ENCODE assay signal across 13 cellular contexts in genomic region chr6:167858086-167858591, GRCh38. TPM values are rescaled to one million over a fixed set of nuclear protein-coding genes. Genes with fewer than 3 reads are reported as not detected.
DNase-seq lines count a peak whose midpoint lies in the region; ATAC-seq, FAIRE-seq and TF ChIP-seq lines count a peak whose summit lies in the region.
"Had no signal": no experiment of that assay in that cellular context is flagged by ENCODE, and none has a peak within 500 bp of the region (broad histone marks: within the 10 kb centered on the region; RNA-seq: fewer than 3 reads in every experiment).

No MANE protein-coding gene starts in this region.

- TF ChIP-seq POLR2A in HepG2 (IDR thresholded peaks at IDR 0.05; ENCODE audit: insufficient read depth in 1 of 2, low read depth in 2 of 2, low read length in 2 of 2): no peak
- TF ChIP-seq POLR2A in thyroid gland (IDR thresholded peaks at IDR 0.05): peak in 1 of 2 donors; percentile 35

- TF ChIP-seq RAD21 in HepG2 (CRISPR knock-in tag; IDR thresholded peaks at IDR 0.05): no peak

- BruUV-seq in mammary epithelial cell (replicated peaks; lab: Mats Ljungman, UMichigan) (no TSS peak), HepG2 (replicated peaks; lab: Mats Ljungman, UMichigan) (no TSS peak)

- CTCF ChIA-PET in mammary epithelial cell (lab: Charles Lee; ENCODE audit: low non-redundant PET): no interaction called here
- CTCF ChIA-PET in HepG2 (lab: Yijun Ruan, JAX; ENCODE audit: low intra/inter-chr PET ratio, low total read pairs): no interaction called here

- no peaks in the 10 kb centered on the region for H3K36me3 ChIP-seq in mammary epithelial cell (ENCODE audit: insufficient read depth, low read length)
- no peaks in the 10 kb centered on the region; a peak in 1 of 5 replicates for H3K36me3 ChIP-seq in HepG2 (replicated peaks in 1 of 2; ENCODE audit: control insufficient read depth in 1 of 2, insufficient read depth in 2 of 2, low read length in 2 of 2)
- H3K36me3 ChIP-seq in thyroid gland: no peaks in the 10 kb centered on the region

- no peak overlapping the region for H2AFZ ChIP-seq in mammary epithelial cell (ENCODE audit: low read depth, low read length)
- no peak overlapping the region for H2AFZ ChIP-seq in HepG2 (ENCODE audit: low read length)

- dilution Hi-C loops in mammary epithelial cell (cut with HindIII; ENCODE audit: low sequenced_read_pairs): no loop called here

- intact Hi-C loops in mammary epithelial cell (cut with micrococcal nuclease) (no loop called here), HepG2 (cut with micrococcal nuclease; ENCODE audit: unreplicated experiment) (no loop called here), thyroid gland (cut with DNase I) (no loop called here)

- TF ChIP-seq EP300 in HepG2 (IDR thresholded peaks at IDR 0.05; ENCODE audit: low read depth in 2 of 2, low read length in 2 of 2) (no peak), HepG2 (CRISPR knock-in tag; IDR thresholded peaks at IDR 0.05; ENCODE audit: borderline replicate concordance) (no peak)

- POLR2A ChIA-PET in HepG2 (lab: Yijun Ruan, JAX): no interaction called here

- in situ Hi-C loops in mammary epithelial cell (cut with MboI; ENCODE audit: low sequenced_read_pairs in 2 of 2) (no loop called here), HepG2 (cut with HindIII; ENCODE audit: extremely low pct_ligation_motif_present, low pct_unique_long_range_greater_than_20kb) (no loop called here)

- DNase-seq in NCI-H2227 treated with DMSO at 0.1 percent for 48 hours (lab: John Stamatoyannopoulos, UW) (peak; percentile 7), NCI-H2227 (lab: John Stamatoyannopoulos, UW; ENCODE audit: unreplicated experiment) (no peak), mammary epithelial cell (no peak), HepG2 (ENCODE audit: low spot score) (no peak), thyroid gland (no peak)
- no peak for DNase-seq in activated effector memory CD4-positive, alpha-beta T cell treated with Interleukin-2 at 50 U/mL for 16 hours
- DNase-seq in stimulated activated naive CD8-positive, alpha-beta T cell treated with anti-CD3 and anti-CD28 coated beads, Interleukin-15, Interleukin-2, amounts not matched to agents 100 U/mL and 50 U/mL, for 24 hours: no peak
- DNase-seq: ACHN; activated effector memory CD4-positive, alpha-beta T cell treated with anti-CD3 and anti-CD28 coated beads, Interleukin-2, amount 50 U/mL, for 16 hours; foreskin melanocyte; T-helper 1 cell had no signal

- H3K4me1 ChIP-seq in mammary epithelial cell (ENCODE audit: insufficient read depth, low read length): peaks cover 32% of the 10 kb centered on the region
- peaks cover 88% of the 10 kb centered on the region for H3K4me1 ChIP-seq in HepG2 (ENCODE audit: insufficient read depth, low read length)
- H3K4me1 ChIP-seq in thyroid gland: peaks cover 85 to 88% of the 10 kb centered on the region in 2 donors

- H4K20me1 ChIP-seq in mammary epithelial cell (ENCODE audit: insufficient read depth, low read length) (no peaks in the 10 kb centered on the region), HepG2 (ENCODE audit: insufficient read depth, low read length) (peaks cover 65% of the 10 kb centered on the region)

- H3K9ac ChIP-seq in mammary epithelial cell (ENCODE audit: insufficient read depth, low read length) (no peak overlapping the region), HepG2 (ENCODE audit: insufficient read depth, low read depth, low read length) (no peak overlapping the region)

- no peak overlapping the region for H3K4me3 ChIP-seq in mammary epithelial cell (replicated peaks in 1 of 3; ENCODE audit: insufficient read depth in 1 of 3, low read depth in 2 of 3, low read length in 3 of 3)
- no peak overlapping the region for H3K4me3 ChIP-seq in HepG2 (replicated peaks in 1 of 3; ENCODE audit: insufficient read depth in 1 of 3, low read depth in 2 of 3, low read length in 3 of 3)
- no peak overlapping the region for H3K4me3 ChIP-seq in thyroid gland (replicated peaks in 1 of 3)

- no peak for ATAC-seq in HepG2
- no peak for ATAC-seq in GM19455 (IDR thresholded peaks at IDR 0.05; ENCODE audit: unreplicated experiment)
- no peak for ATAC-seq in stimulated activated naive CD8-positive, alpha-beta T cell treated with anti-CD3 and anti-CD28 coated beads, Interleukin-15, Interleukin-2, amounts not matched to agents 100 U/mL and 50 U/mL, for 24 hours
- ATAC-seq: stimulated activated memory B cell treated with anti-CD40 and anti-IgM and Interleukin-4, amounts not matched to agents 10 μg/mL and 1 μg/mL and 100 μg/mL, for 72 hours had no signal

- FAIRE-seq in HepG2 (lab: Jason Lieb, UNC): no peak

- H3K27ac ChIP-seq in mammary epithelial cell (ENCODE audit: insufficient read depth, low read depth, low read length) (peak overlapping the region; percentile 98), HepG2 (ENCODE audit: extremely low read length, insufficient read depth, low read length) (peak overlapping the region; percentile 14), thyroid gland (peak overlapping the region; percentile 60 to 74 (median 70))

- H3K79me2 ChIP-seq in mammary epithelial cell (ENCODE audit: insufficient read depth, low read length): peaks cover 94% of the 10 kb centered on the region
- peaks cover 99% of the 10 kb centered on the region for H3K79me2 ChIP-seq in HepG2 (ENCODE audit: insufficient read depth, low read length)

- WGBS in mammary epithelial cell (ENCODE audit: low coverage, missing lambda C conversion rate): 100% methylated on average over 1 of the region's 1 CpG
- WGBS in HepG2 (ENCODE audit: low lambda C conversion rate): 44% methylated on average over 1 of the region's 1 CpG
- WGBS in thyroid gland, 2 donors: 12 to 24% methylated on average over 1 of the region's 1 CpG

- TF ChIP-seq CTCF in mammary epithelial cell (conservative IDR thresholded peaks at IDR 0.05 in 1 of 2, IDR thresholded peaks at IDR 0.05 in 1 of 2; ENCODE audit: extremely low read depth in 1 of 2, insufficient read depth in 1 of 2, low read depth in 1 of 2, low read length in 2 of 2): no peak
- TF ChIP-seq CTCF in HepG2 (CRISPR knock-in tag; IDR thresholded peaks at IDR 0.05): no peak
- no peak for TF ChIP-seq CTCF in thyroid gland (IDR thresholded peaks at IDR 0.05)

- H3K9me3 ChIP-seq in mammary epithelial cell (replicated peaks; ENCODE audit: insufficient read depth, low read length): no peaks in the 10 kb centered on the region
- H3K9me3 ChIP-seq in HepG2 (ENCODE audit: low read length): no peaks in the 10 kb centered on the region
- H3K9me3 ChIP-seq in thyroid gland: no peaks in the 10 kb centered on the region

- peak overlapping the region; percentile 29 for H3K4me2 ChIP-seq in mammary epithelial cell (ENCODE audit: insufficient read depth, low read depth, low read length)
- H3K4me2 ChIP-seq in HepG2 (ENCODE audit: low read depth, low read length): peak overlapping the region; percentile 22; the same call in 1 of the 2 replicates

- H3K27me3 ChIP-seq in mammary epithelial cell (ENCODE audit: insufficient read depth, low read length) (no peaks in the 10 kb centered on the region), HepG2 (ENCODE audit: control insufficient read depth in 1 of 2, insufficient read depth in 2 of 2, low read length in 2 of 2) (no peaks in the 10 kb centered on the region), thyroid gland (no peaks in the 10 kb centered on the region)

TF ChIP-seq in HepG2, 621 proteins besides CTCF, POLR2A, EP300 and RAD21 (continues in another document):
- TF ChIP-seq, protein P1, sequence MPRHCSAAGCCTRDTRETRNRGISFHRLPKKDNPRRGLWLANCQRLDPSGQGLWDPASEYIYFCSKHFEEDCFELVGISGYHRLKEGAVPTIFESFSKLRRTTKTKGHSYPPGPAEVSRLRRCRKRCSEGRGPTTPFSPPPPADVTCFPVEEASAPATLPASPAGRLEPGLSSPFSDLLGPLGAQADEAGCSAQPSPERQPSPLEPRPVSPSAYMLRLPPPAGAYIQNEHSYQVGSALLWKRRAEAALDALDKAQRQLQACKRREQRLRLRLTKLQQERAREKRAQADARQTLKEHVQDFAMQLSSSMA (CRISPR knock-in tag; IDR thresholded peaks at IDR 0.05): no peak
- TF ChIP-seq ZNF556 (CRISPR knock-in tag; IDR thresholded peaks at IDR 0.05; ENCODE audit: borderline replicate concordance) (no peak), ZNF430 (CRISPR knock-in tag; IDR thresholded peaks at IDR 0.05) (no peak), ZNF550 (CRISPR knock-in tag; IDR thresholded peaks at IDR 0.05; ENCODE audit: borderline replicate concordance) (no peak), TCF12 (IDR thresholded peaks at IDR 0.05) (no peak), TCF12 (CRISPR knock-in tag; IDR thresholded peaks at IDR 0.05) (no peak), MAFF (IDR thresholded peaks at IDR 0.05; ENCODE audit: low read depth, low read length) (peak; percentile 80), SMYD3 (CRISPR knock-in tag; IDR thresholded peaks at IDR 0.05) (no peak), ZNF589 (CRISPR knock-in tag; conservative IDR thresholded peaks at IDR 0.05) (no peak), HNRNPLL (IDR thresholded peaks at IDR 0.05; ENCODE audit: low read depth, low read length, poor library complexity, severe bottlenecking) (no peak)

RNA-seq across cellular contexts. Expression of gene AFDN, which starts 31.4 kb away (rescaled TPM):
- total RNA-seq in mammary epithelial cell (100 to 1,000 TPM; 117 to 129 TPM), HepG2 (2016; rRNA removed; fragmentation: Illumina TruSeq; extraction: Trizol) (97.8 and 136 TPM in 2 replicates), thyroid gland (100 to 1,000 TPM; 196 to 311 (median 224) TPM)
- polyA plus RNA-seq in mammary epithelial cell (29.4 TPM), HepG2 (2011; rRNA removed) (151 and 156 TPM in 2 replicates)
- 92.8 TPM for polyA minus RNA-seq in mammary epithelial cell
- 82.1 and 86.5 TPM in 2 replicates for total RNA-seq in HepG2 (2016; cell fraction: cytosol; rRNA removed; fragmentation: Illumina TruSeq; extraction: Trizol; ENCODE audit: low read depth)
- 90.9 and 138 TPM in 2 replicates for total RNA-seq in HepG2 (2016; cell fraction: insoluble cytoplasmic fraction; rRNA removed; fragmentation: Illumina TruSeq; extraction: Trizol)
- total RNA-seq in HepG2 (2016; cell fraction: membrane; rRNA removed; fragmentation: Illumina TruSeq; extraction: Trizol): 67.9 and 80.5 TPM in 2 replicates
- 248 and 270 TPM in 2 replicates for total RNA-seq in HepG2 (2016; cell fraction: nucleus; rRNA removed; fragmentation: Illumina TruSeq; extraction: Trizol)
- polyA plus RNA-seq in HepG2 (2011; cell fraction: cytosol; rRNA removed): 52.5 and 65.6 TPM in 2 replicates
- polyA plus RNA-seq in HepG2 (2011; cell fraction: nucleus; rRNA removed): 488 and 509 TPM in 2 replicates
- 141 and 152 TPM in 2 replicates for polyA plus RNA-seq in HepG2 (2012)
- 1.8 and 2.1 TPM in 2 replicates for polyA plus RNA-seq in HepG2 (2016; cell fraction: cytosol; fragmentation: Illumina TruSeq; extraction: Trizol; ENCODE audit: low read depth)
- polyA plus RNA-seq in HepG2 (2016; cell fraction: insoluble cytoplasmic fraction; fragmentation: Illumina TruSeq; extraction: Trizol; ENCODE audit: low read depth): 62.7 and 70.2 TPM in 2 replicates
- 7.1 and 7.2 TPM in 2 replicates for polyA plus RNA-seq in HepG2 (2016; cell fraction: membrane; fragmentation: Illumina TruSeq; extraction: Trizol; ENCODE audit: low read depth)
- 361 and 384 TPM in 2 replicates for polyA plus RNA-seq in HepG2 (2016; cell fraction: nucleus; fragmentation: Illumina TruSeq; extraction: Trizol; ENCODE audit: insufficient read depth, low read depth)
- polyA minus RNA-seq in HepG2 (2011; rRNA and poly(A)+ RNA removed; ENCODE audit: low replicate concordance): 24.6 and 223 TPM in 2 replicates
- polyA minus RNA-seq in HepG2 (2011; cell fraction: cytosol; rRNA and poly(A)+ RNA removed): 115 and 134 TPM in 2 replicates
- 847 and 897 TPM in 2 replicates for polyA minus RNA-seq in HepG2 (2011; cell fraction: nucleus; rRNA and poly(A)+ RNA removed)

Comparison
In these comparisons a context has a peak if more than half of its experiments do, and no peak if none do; other contexts are left out.
1. H3K27ac ChIP-seq: peak in every context shown above with its lines; median percentile 98 in mammary epithelial cell; 70 in thyroid gland; 14 in HepG2.